6 cellular contexts compared by ENCODE assay signal in genomic region chr7:29886827-29887226, GRCh38.
"Had no signal": no experiment of that assay in that cellular context is flagged by ENCODE, and none has a peak within 500 bp of the region (broad histone marks: within the 10 kb centered on the region; RNA-seq: fewer than 3 reads in every experiment).

No MANE protein-coding gene starts in this region.

- H3K27ac ChIP-seq: HL-60 had no signal

- ATAC-seq: HepG2, K562 had no signal

- DNase-seq: IMR-90, KBM-7 had no signal

- H3K27ac Mint-ChIP-seq: IgD-negative memory B cell had no signal

- H3K4me3 Mint-ChIP-seq: IgD-negative memory B cell had no signal

- H3K4me3 ChIP-seq: K562 had no signal
